ENCODE assay signal across 8 cellular contexts in the genomic region with DNA sequence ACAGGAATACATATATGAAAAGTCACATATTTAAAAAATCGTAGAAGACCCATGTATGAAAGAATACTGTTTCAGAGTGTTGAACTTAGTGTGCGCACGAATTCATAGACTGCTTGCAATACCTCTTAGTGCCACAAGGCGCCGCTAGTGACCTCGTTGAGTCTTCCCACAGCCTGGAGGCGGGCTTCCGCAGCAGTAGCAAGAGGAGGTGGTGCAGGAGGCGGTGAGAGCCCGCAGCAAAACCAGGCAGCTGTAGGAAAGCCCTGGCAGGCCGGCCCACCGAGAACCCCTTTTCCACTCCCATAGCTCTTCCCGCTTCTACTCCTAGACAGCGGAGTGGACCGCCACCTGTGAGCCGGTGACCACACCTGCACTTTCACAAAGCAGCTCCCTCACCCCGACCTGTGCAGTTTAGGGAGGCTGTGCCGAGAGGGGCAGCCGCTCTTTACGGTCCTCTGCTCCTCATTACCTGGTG. TPM values are rescaled to one million over a fixed set of nuclear protein-coding genes. Genes with fewer than 3 reads are reported as not detected.
DNase-seq lines count a peak whose midpoint lies in the region; ATAC-seq and TF ChIP-seq lines count a peak whose summit lies in the region.

No MANE protein-coding gene starts in this region.

- H3K4me1 Mint-ChIP-seq in glutamatergic neuron (ENCODE audit: low read depth, unreplicated experiment) = peaks cover 8% of the 10 kb centered on the region

- no peak overlapping the region for H3K27ac ChIP-seq in SJCRH30

- H3K4me3 ChIP-seq in SJCRH30 = no peak overlapping the region

- DNase-seq in DMS53 (lab: John Stamatoyannopoulos, UW) (peak; percentile 84), HT-29 (ENCODE audit: low spot score) (peak; percentile 76), SJCRH30 (peak; percentile 83 to 91), glutamatergic neuron (peak; percentile 84), posterior vena cava (ENCODE audit: low spot score) (peak; percentile 95), ureter (ENCODE audit: low spot score) (peak; percentile 79)
- DNase-seq in activated effector memory CD4-positive, alpha-beta T cell treated with anti-CD3 and anti-CD28 coated beads, Interleukin-2, amount 50 U/mL, for 16 hours = peak; percentile 86

- ATAC-seq in GM21367 (IDR thresholded peaks at IDR 0.05; ENCODE audit: unreplicated experiment) = peak; percentile 98

- H3K27me3 Mint-ChIP-seq in glutamatergic neuron (ENCODE audit: unreplicated experiment) = no peaks in the 10 kb centered on the region

- intact Hi-C loops in posterior vena cava (cut with DNase I) = no loop called here

- H3K27ac Mint-ChIP-seq in glutamatergic neuron (ENCODE audit: unreplicated experiment) = no peak overlapping the region

- peaks cover 5% of the 10 kb centered on the region for H3K36me3 Mint-ChIP-seq in glutamatergic neuron (ENCODE audit: unreplicated experiment)

- H3K36me3 ChIP-seq in SJCRH30 = no peaks in the 10 kb centered on the region

- peak; percentile 97 for TF ChIP-seq CTCF in glutamatergic neuron (IDR thresholded peaks at IDR 0.05; ENCODE audit: partially characterized antibody, unreplicated experiment)

- peaks cover 7% of the 10 kb centered on the region; the same call in 1 of the 2 replicates for H3K4me1 ChIP-seq in SJCRH30

- H3K9me3 ChIP-seq in SJCRH30 (replicated peaks) = no peaks in the 10 kb centered on the region

- H3K27me3 ChIP-seq in SJCRH30 = no peaks in the 10 kb centered on the region; the same call in 1 of the 2 replicates

- peaks cover 5% of the 10 kb centered on the region for H3K9me3 Mint-ChIP-seq in glutamatergic neuron (ENCODE audit: unreplicated experiment)

- H3K4me3 Mint-ChIP-seq in glutamatergic neuron (ENCODE audit: unreplicated experiment) = no peak overlapping the region

RNA-seq across cellular contexts. Expression of a gene that starts 23.5 kb away (rescaled TPM):
- 6.8 and 11.0 TPM in 2 replicates for total RNA-seq in HT-29 (2014; rRNA removed; shearing (Covaris generic))
- total RNA-seq in SJCRH30 (2014; rRNA removed; shearing (Covaris generic)) = 1.5 and 1.6 TPM in 2 replicates
- total RNA-seq in glutamatergic neuron (ENCODE audit: unreplicated experiment) (22.0 TPM), posterior vena cava (1 to 10 TPM; 6.7 to 9.2 TPM), ureter (29.0 TPM)
